13 cellular contexts compared by ENCODE assay signal in genomic region chr2:174022431-174022830, GRCh38. TPM values are rescaled to one million over a fixed set of nuclear protein-coding genes. Genes with fewer than 3 reads are reported as not detected.
DNase-seq lines count a peak whose midpoint lies in the region; ATAC-seq, FAIRE-seq and TF ChIP-seq lines count a peak whose summit lies in the region.
"Had no signal": no experiment of that assay in that cellular context is flagged by ENCODE, and none has a peak within 500 bp of the region (broad histone marks: within the 10 kb centered on the region; RNA-seq: fewer than 3 reads in every experiment).

No MANE protein-coding gene starts in this region.

- no peaks in the 10 kb centered on the region for H3K9me3 Mint-ChIP-seq in stimulated activated naive CD8-positive, alpha-beta T cell treated with anti-CD3 and anti-CD28 coated beads, Interleukin-15, Interleukin-2, amounts not matched to agents 100 ng/mL and 50 ng/mL, for 24 hours
- H3K9me3 Mint-ChIP-seq in stimulated activated naive CD8-positive, alpha-beta T cell treated with anti-CD3 and anti-CD28 coated beads, Interleukin-15, amount 100 ng/mL, for 72 hours, result peaks cover 0 to 9% of the 10 kb centered on the region in 2 donors
- H3K9me3 Mint-ChIP-seq in chondrocyte (ENCODE audit: low read depth), result no peaks in the 10 kb centered on the region

- H4K91ac ChIP-seq in H1 (replicated peaks; ENCODE audit: insufficient read length, low read length) (no peak overlapping the region), trophoblast cell (ENCODE audit: low read depth, low read length) (peak overlapping the region; percentile 92)

- H2BK12ac ChIP-seq in H1 (ENCODE audit: low read depth, low read length) (no peak overlapping the region), trophoblast cell (ENCODE audit: low read length) (peak overlapping the region; percentile 96)

- in situ Hi-C loops in HepG2 (cut with HindIII; ENCODE audit: extremely low pct_ligation_motif_present, low pct_unique_long_range_greater_than_20kb), result loop anchor here (25.0 kb wide), 1 partner anchor 610 kb away; no protein-coding TSS in a partner anchor

- H3K36me3 Mint-ChIP-seq in stimulated activated naive CD8-positive, alpha-beta T cell treated with anti-CD3 and anti-CD28 coated beads, Interleukin-15, Interleukin-2, amounts not matched to agents 100 ng/mL and 50 ng/mL, for 24 hours (ENCODE audit: low read depth), result no peaks in the 10 kb centered on the region
- no peaks in the 10 kb centered on the region for H3K36me3 Mint-ChIP-seq in chondrocyte (ENCODE audit: low read depth)

- H2BK120ac ChIP-seq in H1 (replicated peaks; ENCODE audit: low read depth, low read length) (no peak overlapping the region), trophoblast cell (ENCODE audit: insufficient read depth, low read length, poor library complexity) (peak overlapping the region; percentile 96)

- no peak for FAIRE-seq in H1 (lab: Jason Lieb, UNC)
- FAIRE-seq in HepG2 (lab: Jason Lieb, UNC), result no peak

- TF ChIP-seq RAD21 in H1 (IDR thresholded peaks at IDR 0.05 in 1 of 2, conservative IDR thresholded peaks at IDR 0.05 in 1 of 2; ENCODE audit: low read depth in 2 of 2, low read length in 2 of 2), result no peak
- no peak for TF ChIP-seq RAD21 in HepG2 (CRISPR knock-in tag; IDR thresholded peaks at IDR 0.05)

- TF ChIP-seq POLR2A in H1 (IDR thresholded peaks at IDR 0.05; ENCODE audit: control extremely low read depth in 1 of 2, low read depth in 2 of 2, low read length in 2 of 2) (no peak), HepG2 (IDR thresholded peaks at IDR 0.05; ENCODE audit: insufficient read depth in 1 of 2, low read depth in 2 of 2, low read length in 2 of 2) (no peak)

- TF ChIP-seq CTCF in H1 (IDR thresholded peaks at IDR 0.05; ENCODE audit: control extremely low read depth in 1 of 3, insufficient read depth in 1 of 3, low read depth in 1 of 3, low read length in 3 of 3), result no peak
- TF ChIP-seq CTCF in HepG2 (CRISPR knock-in tag; IDR thresholded peaks at IDR 0.05), result no peak
- no peak for TF ChIP-seq CTCF in chondrocyte (IDR thresholded peaks at IDR 0.05)

- peaks cover 8 to 23% (median 15%) of the 10 kb centered on the region in 4 experiments for H3K4me1 ChIP-seq in H1 (replicated peaks in 1 of 4; ENCODE audit: control insufficient read depth in 3 of 4, insufficient read depth in 4 of 4, low read length in 3 of 4)
- peaks cover 29 to 41% of the 10 kb centered on the region in 2 experiments for H3K4me1 ChIP-seq in trophoblast cell (ENCODE audit: control insufficient read depth in 1 of 2, insufficient read depth in 2 of 2, low read length in 2 of 2)
- H3K4me1 ChIP-seq in HepG2 (ENCODE audit: insufficient read depth, low read length), result peaks cover 36% of the 10 kb centered on the region

- no peak overlapping the region for H3K9ac ChIP-seq in H1 (replicated peaks in 1 of 4; ENCODE audit: extremely low read depth in 1 of 4, low read depth in 3 of 4, low read length in 3 of 4)
- no peak overlapping the region for H3K9ac ChIP-seq in trophoblast cell (ENCODE audit: low read length)
- H3K9ac ChIP-seq in HepG2 (ENCODE audit: insufficient read depth, low read depth, low read length), result no peak overlapping the region

- H3K27ac Mint-ChIP-seq in stimulated activated naive CD8-positive, alpha-beta T cell treated with anti-CD3 and anti-CD28 coated beads, Interleukin-15, Interleukin-2, amounts not matched to agents 100 ng/mL and 50 ng/mL, for 24 hours, result peak overlapping the region; percentile 9
- H3K27ac Mint-ChIP-seq in stimulated activated naive CD8-positive, alpha-beta T cell treated with anti-CD3 and anti-CD28 coated beads, Interleukin-15, amount 100 ng/mL, for 72 hours, result no peak overlapping the region
- no peak overlapping the region for H3K27ac Mint-ChIP-seq in chondrocyte (ENCODE audit: unreplicated experiment)

- H4K5ac ChIP-seq in H1 (ENCODE audit: insufficient read length, low read depth, low read length), result no peak overlapping the region

- H3K4me3 Mint-ChIP-seq in stimulated activated naive CD8-positive, alpha-beta T cell treated with anti-CD3 and anti-CD28 coated beads, Interleukin-15, Interleukin-2, amounts not matched to agents 100 ng/mL and 50 ng/mL, for 24 hours, result no peak overlapping the region
- H3K4me3 Mint-ChIP-seq in stimulated activated naive CD8-positive, alpha-beta T cell treated with anti-CD3 and anti-CD28 coated beads, Interleukin-15, amount 100 ng/mL, for 72 hours, result no peak overlapping the region
- no peak overlapping the region for H3K4me3 Mint-ChIP-seq in chondrocyte (ENCODE audit: unreplicated experiment)

- POLR2A ChIA-PET in H1 (lab: Charles Lee; ENCODE audit: partially characterized antibody) (interaction anchor here (1.4 kb wide), 1 partner anchor 57 kb away, joined by 4 read pairs; no protein-coding TSS in a partner anchor), HepG2 (lab: Yijun Ruan, JAX) (no interaction called here)

- H3K4me1 Mint-ChIP-seq in stimulated activated naive CD8-positive, alpha-beta T cell treated with anti-CD3 and anti-CD28 coated beads, Interleukin-15, Interleukin-2, amounts not matched to agents 100 ng/mL and 50 ng/mL, for 24 hours (ENCODE audit: low read depth), result peaks cover 18% of the 10 kb centered on the region
- peaks cover 8% of the 10 kb centered on the region for H3K4me1 Mint-ChIP-seq in stimulated activated naive CD8-positive, alpha-beta T cell treated with anti-CD3 and anti-CD28 coated beads, Interleukin-15, amount 100 ng/mL, for 72 hours
- H3K4me1 Mint-ChIP-seq in chondrocyte (ENCODE audit: low read depth), result peaks cover 31% of the 10 kb centered on the region

- no peak overlapping the region for H2AFZ ChIP-seq in H1 (ENCODE audit: low read length)
- no peak overlapping the region for H2AFZ ChIP-seq in trophoblast cell (ENCODE audit: insufficient read depth, low read length, poor library complexity)
- H2AFZ ChIP-seq in HepG2 (ENCODE audit: low read length), result no peak overlapping the region

- H2BK15ac ChIP-seq in H1 (ENCODE audit: low read length), result no peak overlapping the region

- H3K23me2 ChIP-seq in H1 (ENCODE audit: low read depth, low read length), result peaks cover 3% of the 10 kb centered on the region; the same call in 1 of the 2 replicates

- H3K4ac ChIP-seq in H1 (replicated peaks; ENCODE audit: insufficient read length, low read depth, low read length) (no peak overlapping the region), trophoblast cell (ENCODE audit: low read depth, low read length) (peak overlapping the region; percentile 19)

- no peaks in the 10 kb centered on the region for H4K20me1 ChIP-seq in H1 (replicated peaks in 1 of 2; ENCODE audit: control insufficient read depth in 1 of 2, insufficient read depth in 2 of 2, low read length in 2 of 2)
- H4K20me1 ChIP-seq in HepG2 (ENCODE audit: insufficient read depth, low read length), result no peaks in the 10 kb centered on the region

- no peak overlapping the region for H4K12ac ChIP-seq in trophoblast cell (ENCODE audit: low read depth, low read length)

- H3K23ac ChIP-seq in H1 (ENCODE audit: insufficient read length) (no peak overlapping the region), trophoblast cell (ENCODE audit: low read length) (no peak overlapping the region)

- no TSS peak for BruUV-seq in HepG2 (replicated peaks; lab: Mats Ljungman, UMichigan)

- H2AK5ac ChIP-seq in H1 (ENCODE audit: low read depth, low read length) (no peak overlapping the region), trophoblast cell (ENCODE audit: low read length) (peak overlapping the region; percentile 73)

- H3K18ac ChIP-seq in H1 (ENCODE audit: extremely low read depth, low read length), result no peak overlapping the region
- H3K18ac ChIP-seq in trophoblast cell (ENCODE audit: low read length), result no peak overlapping the region

- TF ChIP-seq EP300 in H1 (IDR thresholded peaks at IDR 0.05; ENCODE audit: borderline replicate concordance in 1 of 2, low read depth in 2 of 2, low read length in 2 of 2), result no peak
- no peak for TF ChIP-seq EP300 in HepG2 (IDR thresholded peaks at IDR 0.05; ENCODE audit: low read depth in 2 of 2, low read length in 2 of 2)
- no peak for TF ChIP-seq EP300 in HepG2 (CRISPR knock-in tag; IDR thresholded peaks at IDR 0.05; ENCODE audit: borderline replicate concordance)

- H2BK5ac ChIP-seq in H1 (ENCODE audit: low read depth, low read length) (no peak overlapping the region), trophoblast cell (ENCODE audit: low read depth, low read length, poor library complexity) (peak overlapping the region; percentile 86)

- no peaks in the 10 kb centered on the region for H3K79me2 ChIP-seq in H1 (ENCODE audit: control insufficient read depth in 1 of 2, insufficient read depth in 2 of 2, low read length in 2 of 2)
- peaks cover 14% of the 10 kb centered on the region for H3K79me2 ChIP-seq in trophoblast cell (ENCODE audit: control insufficient read depth, insufficient read depth, low read length, poor library complexity)
- no peaks in the 10 kb centered on the region for H3K79me2 ChIP-seq in HepG2 (ENCODE audit: insufficient read depth, low read length)

- 0 out of 2 replicates have a peak overlapping the region, but pooled peaks have one; percentile 15 for H2BK20ac ChIP-seq in H1 (ENCODE audit: low read length)

- H3K27me3 Mint-ChIP-seq in stimulated activated naive CD8-positive, alpha-beta T cell treated with anti-CD3 and anti-CD28 coated beads, Interleukin-15, Interleukin-2, amounts not matched to agents 100 ng/mL and 50 ng/mL, for 24 hours, result peaks cover 4% of the 10 kb centered on the region
- H3K27me3 Mint-ChIP-seq in stimulated activated naive CD8-positive, alpha-beta T cell treated with anti-CD3 and anti-CD28 coated beads, Interleukin-15, amount 100 ng/mL, for 72 hours, result no peaks in the 10 kb centered on the region
- no peaks in the 10 kb centered on the region for H3K27me3 Mint-ChIP-seq in chondrocyte (ENCODE audit: low read depth)

- intact Hi-C loops in HepG2 (cut with micrococcal nuclease; ENCODE audit: unreplicated experiment), result no loop called here

- ATAC-seq in stimulated activated naive CD8-positive, alpha-beta T cell treated with anti-CD3 and anti-CD28 coated beads, Interleukin-15, amount 100 ng/mL, for 72 hours, result no peak
- no peak for ATAC-seq in HepG2
- ATAC-seq in HG02885 (IDR thresholded peaks at IDR 0.05; ENCODE audit: poor library complexity, unreplicated experiment), result no peak

- H3K14ac ChIP-seq in H1 (ENCODE audit: insufficient read length) (no peak overlapping the region), trophoblast cell (ENCODE audit: low read length) (peak overlapping the region; percentile 62)

- H3K9me3 ChIP-seq in H1 (ENCODE audit: insufficient read depth in 2 of 2, low read depth in 1 of 2, low read length in 1 of 2) (no peaks in the 10 kb centered on the region), trophoblast cell (ENCODE audit: insufficient read depth, low read depth, low read length) (no peaks in the 10 kb centered on the region), HepG2 (ENCODE audit: low read length) (no peaks in the 10 kb centered on the region)

- H3K36me3 ChIP-seq in H1 (ENCODE audit: control insufficient read depth in 2 of 4, insufficient read depth in 4 of 4, low read length in 3 of 4) (no peaks in the 10 kb centered on the region), trophoblast cell (ENCODE audit: control insufficient read depth in 1 of 2, insufficient read depth in 2 of 2, low read length in 2 of 2) (no peaks in the 10 kb centered on the region), HepG2 (replicated peaks in 1 of 2; ENCODE audit: control insufficient read depth in 1 of 2, insufficient read depth in 2 of 2, low read length in 2 of 2) (no peaks in the 10 kb centered on the region)

- H3K27ac ChIP-seq in H1 (ENCODE audit: low read depth, low read length), result no peak overlapping the region
- peak overlapping the region; percentile 100 for H3K27ac ChIP-seq in trophoblast cell (ENCODE audit: low read depth, low read length)
- no peak overlapping the region for H3K27ac ChIP-seq in HepG2 (ENCODE audit: extremely low read length, insufficient read depth, low read length)

- H3K4me2 ChIP-seq in H1 (ENCODE audit: insufficient read depth in 1 of 2, low read depth in 2 of 2, low read length in 2 of 2) (no peak overlapping the region), trophoblast cell (ENCODE audit: low read length) (no peak overlapping the region), HepG2 (ENCODE audit: low read depth, low read length) (no peak overlapping the region)

- H3K79me1 ChIP-seq in H1 (ENCODE audit: low read depth, low read length), result no peaks in the 10 kb centered on the region
- peaks cover 47% of the 10 kb centered on the region for H3K79me1 ChIP-seq in trophoblast cell (ENCODE audit: low read length)

- no peaks in the 10 kb centered on the region; a peak in 1 of 7 replicates for H3K27me3 ChIP-seq in H1 (replicated peaks in 1 of 4; ENCODE audit: control insufficient read depth in 3 of 4, extremely low read depth in 1 of 4, insufficient read depth in 3 of 4, low read length in 3 of 4)
- no peaks in the 10 kb centered on the region for H3K27me3 ChIP-seq in trophoblast cell (ENCODE audit: insufficient read depth, low read length)
- peaks cover 0 to 5% of the 10 kb centered on the region in 2 experiments; a peak in 1 of 5 replicates for H3K27me3 ChIP-seq in HepG2 (ENCODE audit: control insufficient read depth in 1 of 2, insufficient read depth in 2 of 2, low read length in 2 of 2)

- no peak for DNase-seq in stimulated activated naive CD8-positive, alpha-beta T cell treated with anti-CD3 and anti-CD28 coated beads, Interleukin-15, amount 100 ng/mL, for 72 hours
- no peak for DNase-seq in H1 (ENCODE audit: low read depth in 1 of 2, low spot score in 2 of 2)
- no peak for DNase-seq in trophoblast cell
- DNase-seq in HepG2 (ENCODE audit: low spot score), result no peak
- no peak for DNase-seq in chondrocyte (ENCODE audit: low spot score)
- DNase-seq: C1 segment of cervical spinal cord; DMS 273 treated with DMSO at 0.1 percent for 48 hours; H7; NCI-H1105; NCI-H1694 treated with DMSO at 0.1 percent for 48 hours; NK-92 treated with Interleukin-12 subunit alpha and Interleukin-12 subunit beta, amount 100 ng/mL, for 24 hours had no signal

- WGBS in H1 (ENCODE audit: extremely low coverage in 1 of 2, insufficient coverage in 1 of 2, insufficient read length in 1 of 2, insufficient replicate concordance in 2 of 2, low coverage in 1 of 2, low lambda C conversion rate in 2 of 2, missing lambda C conversion rate in 1 of 2), 2 experiments, result 88% methylated on average over 4 of the region's 4 CpGs; no CpG with 5 or more reads in 1 of the 2 experiments
- WGBS in trophoblast cell (ENCODE audit: extremely low coverage, insufficient coverage, insufficient read length), result no CpG with 5 or more reads among the region's 4 CpGs
- 68% methylated on average over 4 of the region's 4 CpGs for WGBS in HepG2 (ENCODE audit: low lambda C conversion rate)

- no peak overlapping the region for H4K8ac ChIP-seq in H1 (ENCODE audit: extremely low read depth, insufficient read depth, low read length)
- H4K8ac ChIP-seq in trophoblast cell (ENCODE audit: low read depth, low read length), result peak overlapping the region; percentile 61

- CTCF ChIA-PET in H1 (lab: Charles Lee; ENCODE audit: partially characterized antibody), result interaction anchor here (0.9 to 1.3 kb wide), 2 partner anchors 13 to 52 kb away, joined by 3 to 4 read pairs; no protein-coding TSS in a partner anchor
- CTCF ChIA-PET in HepG2 (lab: Yijun Ruan, JAX; ENCODE audit: low intra/inter-chr PET ratio, low total read pairs), result no interaction called here

- no peak overlapping the region for H3K56ac ChIP-seq in H1 (replicated peaks; ENCODE audit: insufficient read length, low read depth, low read length)

- no peak overlapping the region for H3K4me3 ChIP-seq in H1 (ENCODE audit: extremely low read depth in 1 of 4, insufficient read depth in 2 of 4, low read depth in 3 of 4, low read length in 4 of 4)
- no peak overlapping the region for H3K4me3 ChIP-seq in trophoblast cell (ENCODE audit: low read depth, low read length)
- no peak overlapping the region for H3K4me3 ChIP-seq in HepG2 (replicated peaks in 1 of 3; ENCODE audit: insufficient read depth in 1 of 3, low read depth in 2 of 3, low read length in 3 of 3)

RNA-seq across cellular contexts. Expression of gene SP3, which starts 57.3 kb away (rescaled TPM):
- 85.1 and 92.1 TPM in 2 replicates for total RNA-seq in H1 (2021; fragmentation: NEBNext Ultra II Directional; extraction: Animal tissue kit (Norgen Biotek cat#: 25700))
- 20.2 and 31.0 TPM in 2 replicates for polyA plus RNA-seq in H1 (2011; rRNA removed)
- 29.7 TPM for polyA plus RNA-seq in H1 (2011; cell fraction: cytosol; rRNA removed)
- 35.4 TPM for polyA plus RNA-seq in H1 (2011; cell fraction: nucleus; rRNA removed)
- polyA plus RNA-seq in H1 (2012, experiment 1 of 2), result 31.0 to 46.1 TPM (median 39.0 TPM) in 4 replicates
- 2.5 TPM for polyA plus RNA-seq in H1 (2012, experiment 2 of 2)
- 28.3 TPM for polyA plus RNA-seq in H1 (2013, experiment 1 of 2)
- 28.7 TPM for polyA plus RNA-seq in H1 (2013, experiment 2 of 2)
- polyA minus RNA-seq in H1 (2011; rRNA and poly(A)+ RNA removed), result 119 and 166 TPM in 2 replicates
- 54.6 TPM for polyA minus RNA-seq in H1 (2011; cell fraction: cytosol; rRNA and poly(A)+ RNA removed)
- 158 TPM for polyA minus RNA-seq in H1 (2011; cell fraction: nucleus; rRNA and poly(A)+ RNA removed)
- 65.0 and 66.3 TPM in 2 replicates for polyA plus RNA-seq in trophoblast cell (2013)
- 132 and 171 TPM in 2 replicates for total RNA-seq in HepG2 (2016; rRNA removed; fragmentation: Illumina TruSeq; extraction: Trizol)
- 46.7 and 54.6 TPM in 2 replicates for total RNA-seq in HepG2 (2016; cell fraction: cytosol; rRNA removed; fragmentation: Illumina TruSeq; extraction: Trizol; ENCODE audit: low read depth)
- total RNA-seq in HepG2 (2016; cell fraction: insoluble cytoplasmic fraction; rRNA removed; fragmentation: Illumina TruSeq; extraction: Trizol), result 129 and 171 TPM in 2 replicates
- 117 and 137 TPM in 2 replicates for total RNA-seq in HepG2 (2016; cell fraction: membrane; rRNA removed; fragmentation: Illumina TruSeq; extraction: Trizol)
- 111 and 118 TPM in 2 replicates for total RNA-seq in HepG2 (2016; cell fraction: nucleus; rRNA removed; fragmentation: Illumina TruSeq; extraction: Trizol)
- 53.9 and 57.3 TPM in 2 replicates for polyA plus RNA-seq in HepG2 (2011; rRNA removed)
- 24.5 and 38.2 TPM in 2 replicates for polyA plus RNA-seq in HepG2 (2011; cell fraction: cytosol; rRNA removed)
- polyA plus RNA-seq in HepG2 (2011; cell fraction: nucleus; rRNA removed), result 29.7 TPM in 2 replicates
- 42.0 and 48.0 TPM in 2 replicates for polyA plus RNA-seq in HepG2 (2012)
- 5.3 and 5.5 TPM in 2 replicates for polyA plus RNA-seq in HepG2 (2016; cell fraction: cytosol; fragmentation: Illumina TruSeq; extraction: Trizol; ENCODE audit: low read depth)
- 79.1 and 85.5 TPM in 2 replicates for polyA plus RNA-seq in HepG2 (2016; cell fraction: insoluble cytoplasmic fraction; fragmentation: Illumina TruSeq; extraction: Trizol; ENCODE audit: low read depth)
- polyA plus RNA-seq in HepG2 (2016; cell fraction: membrane; fragmentation: Illumina TruSeq; extraction: Trizol; ENCODE audit: low read depth), result 24.8 and 28.9 TPM in 2 replicates
- 51.2 and 54.9 TPM in 2 replicates for polyA plus RNA-seq in HepG2 (2016; cell fraction: nucleus; fragmentation: Illumina TruSeq; extraction: Trizol; ENCODE audit: insufficient read depth, low read depth)
- 45.0 and 74.0 TPM in 2 replicates for polyA minus RNA-seq in HepG2 (2011; rRNA and poly(A)+ RNA removed; ENCODE audit: low replicate concordance)
- 67.2 and 72.9 TPM in 2 replicates for polyA minus RNA-seq in HepG2 (2011; cell fraction: cytosol; rRNA and poly(A)+ RNA removed)
- polyA minus RNA-seq in HepG2 (2011; cell fraction: nucleus; rRNA and poly(A)+ RNA removed), result 202 and 214 TPM in 2 replicates
- total RNA-seq in chondrocyte, result 56.9 to 59.4 TPM (median 58.7 TPM) in 3 replicates
